ENCODE assay signal across 8 cellular contexts in the genomic region with DNA sequence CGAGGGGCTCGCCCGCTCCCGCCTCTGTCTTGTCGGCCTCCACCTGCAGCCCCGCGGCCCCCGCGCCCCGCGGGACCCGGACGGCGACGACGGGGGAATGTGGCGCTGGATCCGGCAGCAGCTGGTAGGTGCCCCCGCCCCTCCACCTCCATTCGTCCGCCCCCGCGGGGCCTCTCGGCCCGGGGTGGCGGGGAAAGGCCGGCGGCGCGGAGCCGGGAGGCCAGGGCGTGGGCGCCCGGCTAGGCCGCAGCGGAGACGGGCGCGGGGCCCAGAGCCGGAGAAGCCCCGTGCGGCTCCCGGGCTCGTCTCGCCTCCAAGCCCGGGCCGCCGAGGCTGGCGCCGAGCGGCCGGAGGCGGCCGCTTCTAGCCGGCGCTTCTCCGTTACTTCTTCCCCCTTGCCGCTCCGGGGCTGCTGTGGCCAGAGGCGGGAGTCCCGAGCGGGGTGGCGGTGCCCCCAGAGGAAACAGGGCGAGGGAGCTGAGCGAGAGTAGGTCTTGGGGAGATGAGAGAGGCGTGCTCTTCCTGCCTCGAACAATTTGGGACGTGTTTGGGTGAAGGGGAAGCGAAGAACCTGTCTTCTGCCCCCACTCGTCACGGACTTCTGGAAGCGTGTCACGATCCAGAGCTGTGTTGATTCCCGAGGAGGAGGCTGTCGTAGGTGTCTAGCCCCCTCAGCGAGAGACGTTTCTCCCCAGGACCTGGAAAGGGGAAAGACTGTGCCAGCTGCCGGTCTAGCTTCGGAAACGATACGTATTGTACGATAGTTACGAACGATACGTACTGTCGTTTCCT. TPM values are rescaled to one million over a fixed set of nuclear protein-coding genes. Genes with fewer than 3 reads are reported as not detected.
A peak's percentile ranks its signal among the peaks of the same experiment; 100 is the strongest.
DNase-seq lines count a peak whose midpoint lies in the region; ATAC-seq and TF ChIP-seq lines count a peak whose summit lies in the region.

No MANE protein-coding gene starts in this region.

- H3K4me2 ChIP-seq in skeletal muscle satellite cell (ENCODE audit: low read length) = peak overlapping the region; percentile 84

- peak; percentile 39 for ATAC-seq in GM21528 (IDR thresholded peaks at IDR 0.05; ENCODE audit: low FRiP score, unreplicated experiment)

- TF ChIP-seq CTCF in GM10248 (IDR thresholded peaks at IDR 0.05; ENCODE audit: control extremely low read depth, extremely low read depth, low read depth, missing control alignments) = no peak

- POLR2A ChIA-PET in GM10248 (lab: Yijun Ruan, JAX) = interaction anchor here (0.6 kb wide), 1 partner anchor 359 kb away, joined by 3 read pairs; no protein-coding TSS in a partner anchor

- CTCF ChIA-PET in GM10248 (lab: Yijun Ruan, JAX) = interaction anchor here (1.2 kb wide), 1 partner anchor 48 kb away, joined by 3 read pairs; no protein-coding TSS in a partner anchor

- peak overlapping the region; percentile 66 for H3K4me3 ChIP-seq in iPS-11a (ENCODE audit: low read depth, low read length)
- peak overlapping the region; percentile 96 for H3K4me3 ChIP-seq in skeletal muscle satellite cell (ENCODE audit: low read length)

- H3K36me3 ChIP-seq in skeletal muscle satellite cell (ENCODE audit: insufficient read depth, low read length) = no peaks in the 10 kb centered on the region

- H3K9ac ChIP-seq in skeletal muscle satellite cell (ENCODE audit: low read depth, low read length) = peak overlapping the region; percentile 90

- no peaks in the 10 kb centered on the region for H3K27me3 ChIP-seq in skeletal muscle satellite cell (ENCODE audit: control insufficient read depth, insufficient read depth, low read length)

- DNase-seq in ELF-1 (ENCODE audit: low read depth, low spot score) (peak; percentile 55), HuH-7.5 (ENCODE audit: low spot score) (peak; percentile 32), T-helper 1 cell (peak in 4 of 5 donors; percentile 11 to 74 (median 29)), astrocyte of the hippocampus (ENCODE audit: low read depth, low spot score) (peak; percentile 76), GM10248 (ENCODE audit: extremely low spot score) (no peak)

- H3K9me3 ChIP-seq in skeletal muscle satellite cell (replicated peaks; ENCODE audit: low read length) = no peaks in the 10 kb centered on the region

- H3K4me1 ChIP-seq in skeletal muscle satellite cell (ENCODE audit: control insufficient read depth, insufficient read depth, low read length) = peaks cover 16% of the 10 kb centered on the region

RNA-seq across cellular contexts. Expression of a gene that starts 0.6 kb away (rescaled TPM):
- total RNA-seq in skeletal muscle satellite cell (2012; rRNA removed) = 40.0 and 52.0 TPM in 2 replicates
